In genomic region chr20:45651726-45652125, GRCh38 we compare ENCODE assay signal across 18 cellular contexts. TPM values are rescaled to one million over a fixed set of nuclear protein-coding genes. Genes with fewer than 3 reads are reported as not detected.
"Had no signal": no experiment of that assay in that cellular context is flagged by ENCODE, and none has a peak within 500 bp of the region (broad histone marks: within the 10 kb centered on the region; RNA-seq: fewer than 3 reads in every experiment).

No MANE protein-coding gene starts in this region.

RNA-seq across cellular contexts. Expression of gene WFDC11, which starts 18.3 kb away (rescaled TPM):
- total RNA-seq: activated naive CD4-positive, alpha-beta T cell treated with anti-CD3 and anti-CD28 coated beads, Interleukin-2, amount 50 U/mL, for 72 hours; activated T-cell treated with anti-CD3 and anti-CD28 coated beads, Interleukin-2, amount 50 U/mL, for 72 hours; breast epithelium; endothelial cell of umbilical vein; fibroblast of lung; fibroblast of villous mesenchyme; gastroesophageal sphincter; hepatocyte; left cardiac atrium; lower leg skin; natural killer cell; occipital lobe; pulmonary artery endothelial cell; right atrium auricular region; stomach; thyroid gland; urinary bladder had no signal
- polyA plus RNA-seq: endothelial cell of umbilical vein, esophagus, fibroblast of lung, hepatocyte, stomach, urinary bladder had no signal

RNA-seq across cellular contexts. Expression of gene WFDC9, which starts 20.6 kb away (rescaled TPM):
- total RNA-seq: activated naive CD4-positive, alpha-beta T cell treated with anti-CD3 and anti-CD28 coated beads, Interleukin-2, amount 50 U/mL, for 72 hours; activated T-cell treated with anti-CD3 and anti-CD28 coated beads, Interleukin-2, amount 50 U/mL, for 72 hours; breast epithelium; endothelial cell of umbilical vein; fibroblast of lung; fibroblast of villous mesenchyme; gastroesophageal sphincter; hepatocyte; left cardiac atrium; lower leg skin; natural killer cell; occipital lobe; pulmonary artery endothelial cell; right atrium auricular region; stomach; thyroid gland; urinary bladder had no signal
- polyA plus RNA-seq: endothelial cell of umbilical vein, esophagus, fibroblast of lung, hepatocyte, stomach, urinary bladder had no signal

RNA-seq across cellular contexts. Expression of gene WFDC10A, which starts 22.2 kb away (rescaled TPM):
- total RNA-seq: activated naive CD4-positive, alpha-beta T cell treated with anti-CD3 and anti-CD28 coated beads, Interleukin-2, amount 50 U/mL, for 72 hours; activated T-cell treated with anti-CD3 and anti-CD28 coated beads, Interleukin-2, amount 50 U/mL, for 72 hours; breast epithelium; endothelial cell of umbilical vein; fibroblast of lung; fibroblast of villous mesenchyme; gastroesophageal sphincter; hepatocyte; left cardiac atrium; lower leg skin; natural killer cell; occipital lobe; pulmonary artery endothelial cell; right atrium auricular region; stomach; thyroid gland; urinary bladder had no signal
- polyA plus RNA-seq: endothelial cell of umbilical vein, esophagus, fibroblast of lung, hepatocyte, stomach, urinary bladder had no signal

RNA-seq across cellular contexts. Expression of gene WFDC13, which starts 50.1 kb away (rescaled TPM):
- total RNA-seq: activated naive CD4-positive, alpha-beta T cell treated with anti-CD3 and anti-CD28 coated beads, Interleukin-2, amount 50 U/mL, for 72 hours; activated T-cell treated with anti-CD3 and anti-CD28 coated beads, Interleukin-2, amount 50 U/mL, for 72 hours; breast epithelium; endothelial cell of umbilical vein; fibroblast of lung; fibroblast of villous mesenchyme; gastroesophageal sphincter; hepatocyte; left cardiac atrium; lower leg skin; natural killer cell; occipital lobe; pulmonary artery endothelial cell; right atrium auricular region; stomach; thyroid gland had no signal
- polyA plus RNA-seq: endothelial cell of umbilical vein, esophagus, fibroblast of lung, hepatocyte, stomach had no signal

RNA-seq across cellular contexts. Expression of gene WFDC10B, which starts 53.1 kb away (rescaled TPM):
- total RNA-seq: activated naive CD4-positive, alpha-beta T cell treated with anti-CD3 and anti-CD28 coated beads, Interleukin-2, amount 50 U/mL, for 72 hours; activated T-cell treated with anti-CD3 and anti-CD28 coated beads, Interleukin-2, amount 50 U/mL, for 72 hours; breast epithelium; endothelial cell of umbilical vein; fibroblast of lung; fibroblast of villous mesenchyme; gastroesophageal sphincter; left cardiac atrium; natural killer cell; occipital lobe; pulmonary artery endothelial cell; right atrium auricular region; thyroid gland; urinary bladder had no signal
- polyA plus RNA-seq: endothelial cell of umbilical vein had no signal
